In the genomic region with DNA sequence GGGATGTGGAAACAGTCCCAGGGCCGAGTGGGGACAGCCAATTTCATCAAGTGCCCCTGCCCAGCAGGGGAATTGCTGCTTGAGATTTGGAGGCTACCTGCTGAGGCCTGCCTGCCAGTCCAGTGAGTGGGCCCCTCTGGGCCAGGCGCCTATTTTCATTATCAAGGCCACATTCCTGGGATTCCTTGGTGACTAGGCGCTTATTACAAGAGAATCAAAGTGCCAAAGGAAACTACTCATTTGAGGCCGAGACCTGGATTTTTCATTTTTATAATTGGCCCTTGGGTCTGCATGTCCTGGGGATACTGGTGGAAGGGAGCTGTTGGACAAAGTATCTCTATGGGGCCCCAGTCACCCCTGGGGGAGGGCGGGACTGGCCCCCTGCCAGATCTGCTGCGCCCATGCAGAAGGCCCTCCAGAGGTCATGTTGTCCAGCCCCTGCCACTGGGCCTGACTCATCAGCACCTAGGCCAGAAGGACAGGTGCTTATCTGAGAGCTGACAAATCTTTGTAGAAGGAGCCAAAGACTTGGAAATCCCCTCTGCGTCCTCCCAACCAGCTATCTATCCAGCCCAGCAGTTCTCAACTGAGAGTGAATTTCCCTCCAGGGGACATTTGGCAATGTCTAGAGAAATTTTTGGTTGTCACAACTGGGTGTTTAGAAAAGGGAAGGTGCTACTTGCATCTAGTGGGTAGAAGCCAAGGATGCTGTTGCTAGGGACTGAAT, we compare ENCODE assay signal across 8 cellular contexts. TPM values are rescaled to one million over a fixed set of nuclear protein-coding genes. Genes with fewer than 3 reads are reported as not detected.
DNase-seq lines count a peak whose midpoint lies in the region; ATAC-seq and TF ChIP-seq lines count a peak whose summit lies in the region.

No MANE protein-coding gene starts in this region.

- H3K4me2 ChIP-seq in Karpas-422 (ENCODE audit: low read depth, low read length, poor library complexity, severe bottlenecking), result no peak overlapping the region

- no peaks in the 10 kb centered on the region for H3K9me2 ChIP-seq in Karpas-422 (replicated peaks; ENCODE audit: insufficient read depth, low read length)

- POLR2A ChIA-PET in HEK293T (lab: Yijun Ruan, JAX), result no interaction called here

- H3K27ac Mint-ChIP-seq in activated CD8-positive, alpha-beta memory T cell treated with anti-CD3 and anti-CD28 coated beads, Interleukin-2, amount 10 ng/mL, durations not matched to agents 7 days and 5 days, result no peak overlapping the region

- H3K27me3 Mint-ChIP-seq in activated CD8-positive, alpha-beta memory T cell treated with anti-CD3 and anti-CD28 coated beads, Interleukin-2, amount 10 ng/mL, durations not matched to agents 7 days and 5 days, result no peaks in the 10 kb centered on the region

- TF ChIP-seq CTCF in kidney epithelial cell (IDR thresholded peaks at IDR 0.05; ENCODE audit: insufficient read depth, low read length, poor library complexity, severe bottlenecking), result no peak

- no peaks in the 10 kb centered on the region for H4K20me1 ChIP-seq in Karpas-422 (ENCODE audit: insufficient read depth, low read depth, low read length)

- no peaks in the 10 kb centered on the region for H3K9me3 Mint-ChIP-seq in activated CD8-positive, alpha-beta memory T cell treated with anti-CD3 and anti-CD28 coated beads, Interleukin-2, amount 10 ng/mL, durations not matched to agents 7 days and 5 days (ENCODE audit: low read depth)

- H3K4me1 Mint-ChIP-seq in activated CD8-positive, alpha-beta memory T cell treated with anti-CD3 and anti-CD28 coated beads, Interleukin-2, amount 10 ng/mL, durations not matched to agents 7 days and 5 days, result no peaks in the 10 kb centered on the region

- H3K27me3 ChIP-seq in kidney epithelial cell (ENCODE audit: control insufficient read depth, insufficient read depth, low read length) (no peaks in the 10 kb centered on the region), Karpas-422 (ENCODE audit: low read length) (no peaks in the 10 kb centered on the region)

- H2AFZ ChIP-seq in Karpas-422 (ENCODE audit: low read length), result no peak overlapping the region

- H3K36me3 Mint-ChIP-seq in activated CD8-positive, alpha-beta memory T cell treated with anti-CD3 and anti-CD28 coated beads, Interleukin-2, amount 10 ng/mL, durations not matched to agents 7 days and 5 days, result no peaks in the 10 kb centered on the region

- H3K4me1 ChIP-seq in Karpas-422 (ENCODE audit: low read length), result peaks cover 47% of the 10 kb centered on the region

- CTCF ChIA-PET in activated CD8-positive, alpha-beta memory T cell treated with anti-CD3 and anti-CD28 coated beads, Interleukin-2, amount 10 ng/mL, durations not matched to agents 7 days and 5 days (lab: Charles Lee), result no interaction called here
- CTCF ChIA-PET in HEK293T (lab: Yijun Ruan, JAX), result no interaction called here

- no peaks in the 10 kb centered on the region for H3K79me2 ChIP-seq in Karpas-422 (ENCODE audit: low read length)

- H3K36me3 ChIP-seq in kidney epithelial cell (ENCODE audit: control insufficient read depth, insufficient read depth, low read length) (no peaks in the 10 kb centered on the region), Karpas-422 (ENCODE audit: insufficient read depth, low read length) (no peaks in the 10 kb centered on the region)

- DNase-seq in CMK (ENCODE audit: low read depth), result peak; percentile 9
- DNase-seq in activated CD8-positive, alpha-beta memory T cell treated with anti-CD3 and anti-CD28 coated beads, Interleukin-2, amount 10 ng/mL, durations not matched to agents 7 days and 5 days, result peak; percentile 31
- DNase-seq in kidney epithelial cell (ENCODE audit: low read depth), result peak; percentile 65
- no peak for DNase-seq in stimulated activated CD4-positive, alpha-beta T cell treated with anti-CD3 and anti-CD28 coated beads, Interleukin-2, amount 100 ng/mL, for 24 hours
- DNase-seq in Karpas-422, result no peak
- no peak for DNase-seq in HEK293T (ENCODE audit: extremely low spot score)

- no peak overlapping the region for H3K4me3 ChIP-seq in kidney epithelial cell (ENCODE audit: low read depth, low read length)
- H3K4me3 ChIP-seq in Karpas-422 (ENCODE audit: low read length), result no peak overlapping the region

- no peak overlapping the region for H3K9ac ChIP-seq in Karpas-422 (ENCODE audit: low read length)

- no peak overlapping the region for H3K4me3 Mint-ChIP-seq in activated CD8-positive, alpha-beta memory T cell treated with anti-CD3 and anti-CD28 coated beads, Interleukin-2, amount 10 ng/mL, durations not matched to agents 7 days and 5 days

- ATAC-seq in HG02642 (IDR thresholded peaks at IDR 0.05; ENCODE audit: poor library complexity, unreplicated experiment) (peak; percentile 72), HG03045 (IDR thresholded peaks at IDR 0.05; ENCODE audit: unreplicated experiment) (no peak)
- no peak for ATAC-seq in activated CD8-positive, alpha-beta memory T cell treated with anti-CD3 and anti-CD28 coated beads, Interleukin-2, amount 10 ng/mL, durations not matched to agents 7 days and 5 days

- no peak overlapping the region for H3K27ac ChIP-seq in Karpas-422 (ENCODE audit: low read length)

- H3K9me3 ChIP-seq in Karpas-422 (ENCODE audit: low read length), result no peaks in the 10 kb centered on the region

TF ChIP-seq in HEK293T, 16 proteins besides CTCF, POLR2A, EP300 and RAD21:
- no peak for TF ChIP-seq SP1 (IDR thresholded peaks at IDR 0.05)
- TF ChIP-seq ARNT (IDR thresholded peaks at IDR 0.05), result no peak
TF ChIP-seq in HEK293T: peak in this region for 0.

RNA-seq across cellular contexts. Expression of a gene that starts 45.6 kb away (rescaled TPM):
- total RNA-seq in activated CD8-positive, alpha-beta memory T cell treated with anti-CD3 and anti-CD28 coated beads, Interleukin-2, amount 10 ng/mL, durations not matched to agents 7 days and 5 days, result not detected
- not detected in 2 replicates for total RNA-seq in kidney epithelial cell
- total RNA-seq in Karpas-422 (2014; rRNA removed; shearing (Covaris generic); ENCODE audit: low replicate concordance), result 0.07 TPM in 1 of 2 replicates, not detected in the other

Comparison
In these comparisons a context has a peak if more than half of its experiments do, and no peak if none do; other contexts are left out.
1. DNase-seq: peak in CMK (single experiment), activated CD8-positive, alpha-beta memory T cell treated with anti-CD3 and anti-CD28 coated beads, Interleukin-2, amount 10 ng/mL, durations not matched to agents 7 days and 5 days (single experiment) and kidney epithelial cell (single experiment); none in stimulated activated CD4-positive, alpha-beta T cell treated with anti-CD3 and anti-CD28 coated beads, Interleukin-2, amount 100 ng/mL, for 24 hours (0 of 2), Karpas-422 (single experiment) and HEK293T (single experiment).